ENCODE assay signal across 1 cellular context in the genomic region with DNA sequence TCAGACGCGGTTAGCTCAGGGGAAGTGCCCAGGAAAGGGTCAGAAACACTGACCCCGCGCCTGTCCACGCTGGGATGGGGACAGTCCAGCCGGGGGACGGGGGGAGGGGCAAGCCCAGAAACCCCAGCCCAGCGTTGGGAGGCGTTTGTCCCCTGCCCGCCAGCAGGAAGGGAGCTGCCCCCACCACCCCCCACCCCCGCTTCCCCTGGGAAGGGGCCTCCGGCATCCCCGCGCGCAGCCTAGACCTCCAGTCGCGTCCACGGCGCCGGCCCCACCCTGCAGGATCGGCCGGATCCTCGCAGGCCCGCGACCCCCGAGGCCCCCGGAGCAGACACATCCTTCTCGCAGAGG.
TF ChIP-seq lines count a peak whose summit lies in the region.

No MANE protein-coding gene starts in this region.

TF ChIP-seq in WTC11, 78 proteins besides CTCF, POLR2A, EP300 and RAD21 (continued from another document):
- TF ChIP-seq PRDM15 (CRISPR knock-in tag; IDR thresholded peaks at IDR 0.05) = no peak
- TF ChIP-seq USF2 (CRISPR knock-in tag; IDR thresholded peaks at IDR 0.05) = no peak
- no peak for TF ChIP-seq ELF4 (CRISPR knock-in tag; IDR thresholded peaks at IDR 0.05; ENCODE audit: low read depth)
- no peak for TF ChIP-seq NFYB (CRISPR knock-in tag; conservative IDR thresholded peaks at IDR 0.05; ENCODE audit: low read depth)
- TF ChIP-seq KAT7 (CRISPR knock-in tag; IDR thresholded peaks at IDR 0.05; ENCODE audit: borderline replicate concordance) = no peak
- no peak for TF ChIP-seq SMAD3 (CRISPR knock-in tag; IDR thresholded peaks at IDR 0.05; ENCODE audit: borderline replicate concordance)
- TF ChIP-seq TP53 (CRISPR knock-in tag; IDR thresholded peaks at IDR 0.05) = peak; percentile 64; the same call in 1 of the 2 replicates
- TF ChIP-seq CDX4 (CRISPR knock-in tag; IDR thresholded peaks at IDR 0.05; ENCODE audit: borderline replicate concordance) = no peak
- TF ChIP-seq MAX (CRISPR knock-in tag; IDR thresholded peaks at IDR 0.05) = no peak
- TF ChIP-seq, protein P1, sequence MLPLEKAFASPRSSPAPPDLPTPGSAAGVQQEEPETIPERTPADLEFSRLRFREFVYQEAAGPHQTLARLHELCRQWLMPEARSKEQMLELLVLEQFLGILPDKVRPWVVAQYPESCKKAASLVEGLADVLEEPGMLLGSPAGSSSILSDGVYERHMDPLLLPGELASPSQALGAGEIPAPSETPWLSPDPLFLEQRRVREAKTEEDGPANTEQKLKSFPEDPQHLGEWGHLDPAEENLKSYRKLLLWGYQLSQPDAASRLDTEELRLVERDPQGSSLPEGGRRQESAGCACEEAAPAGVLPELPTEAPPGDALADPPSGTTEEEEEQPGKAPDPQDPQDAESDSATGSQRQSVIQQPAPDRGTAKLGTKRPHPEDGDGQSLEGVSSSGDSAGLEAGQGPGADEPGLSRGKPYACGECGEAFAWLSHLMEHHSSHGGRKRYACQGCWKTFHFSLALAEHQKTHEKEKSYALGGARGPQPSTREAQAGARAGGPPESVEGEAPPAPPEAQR (CRISPR knock-in tag; IDR thresholded peaks at IDR 0.05) = no peak
- TF ChIP-seq ZNF138 (CRISPR knock-in tag; conservative IDR thresholded peaks at IDR 0.05) = no peak
- no peak for TF ChIP-seq JAZF1 (CRISPR knock-in tag; IDR thresholded peaks at IDR 0.05)
- no peak for TF ChIP-seq JUN (CRISPR knock-in tag; IDR thresholded peaks at IDR 0.05)
